ENCODE assay signal across 10 cellular contexts in the genomic region with DNA sequence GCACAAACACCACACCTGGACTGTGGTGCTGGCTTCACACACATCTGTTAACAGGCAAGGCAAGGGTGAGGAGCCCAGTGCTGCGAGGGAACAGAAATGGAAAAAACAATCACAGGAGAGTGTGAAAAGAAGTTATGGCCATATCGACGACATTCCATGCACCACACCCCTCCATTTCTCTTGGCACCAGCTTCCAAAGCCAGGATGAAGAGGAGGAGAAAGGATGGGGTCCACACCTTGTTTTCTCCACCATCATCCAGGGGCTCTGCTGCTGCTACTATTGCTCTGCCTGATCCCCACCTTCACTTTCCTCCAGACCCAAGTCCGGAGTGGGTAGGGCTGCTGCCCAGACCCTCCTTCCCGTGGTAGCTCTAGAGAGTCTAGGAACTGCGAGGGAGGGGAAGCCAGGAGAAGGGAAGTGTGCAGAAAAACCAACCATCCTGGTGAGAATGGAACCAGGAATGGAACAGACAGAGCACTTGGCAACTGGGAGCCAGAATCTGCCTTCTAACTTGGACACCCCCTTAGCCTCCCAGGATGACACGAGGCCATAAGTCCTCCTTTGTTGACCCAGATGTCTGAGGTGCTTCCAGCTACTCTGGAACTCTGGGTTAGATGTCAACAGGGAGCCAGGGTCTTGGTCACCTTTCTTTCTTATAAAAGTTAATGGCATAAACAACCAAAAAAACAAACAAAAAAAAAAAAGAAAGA. TPM values are rescaled to one million over a fixed set of nuclear protein-coding genes. Genes with fewer than 3 reads are reported as not detected.
DNase-seq lines count a peak whose midpoint lies in the region; ATAC-seq, FAIRE-seq and TF ChIP-seq lines count a peak whose summit lies in the region.
"Had no signal": no experiment of that assay in that cellular context is flagged by ENCODE, and none has a peak within 500 bp of the region (broad histone marks: within the 10 kb centered on the region; RNA-seq: fewer than 3 reads in every experiment).

No MANE protein-coding gene starts in this region.

- intact Hi-C loops in vagina (cut with DNase I) = no loop called here

- peak overlapping the region; percentile 93 for H3K27ac Mint-ChIP-seq in activated CD8-positive, alpha-beta memory T cell treated with anti-CD3 and anti-CD28 coated beads, Interleukin-2, amount 10 ng/mL, durations not matched to agents 7 days and 5 days
- H3K27ac Mint-ChIP-seq in progenitor cell of endocrine pancreas = peak overlapping the region; percentile 86

- no peak for DNase-seq in activated CD8-positive, alpha-beta memory T cell treated with anti-CD3 and anti-CD28 coated beads, Interleukin-2, amount 10 ng/mL, durations not matched to agents 7 days and 5 days
- no peak for DNase-seq in activated CD8-positive, alpha-beta memory T cell treated with anti-CD3 and anti-CD28 coated beads for 24 hours
- DNase-seq in bronchial epithelial cell (ENCODE audit: low read depth) (no peak), progenitor cell of endocrine pancreas (ENCODE audit: low spot score, unreplicated experiment) (no peak), vagina (ENCODE audit: extremely low spot score in 2 of 2) (no peak), HuH-7.5 (ENCODE audit: low spot score) (no peak)
- DNase-seq: NCI-H1092 treated with DMSO at 0.1 percent for 48 hours had no signal

- H3K27me3 ChIP-seq in bronchial epithelial cell (ENCODE audit: control insufficient read depth, insufficient read depth, low read length) (no peaks in the 10 kb centered on the region), vagina (no peaks in the 10 kb centered on the region)
- H3K27me3 ChIP-seq: Peyer's patch had no signal

- TF ChIP-seq CTCF in bronchial epithelial cell (IDR thresholded peaks at IDR 0.05; ENCODE audit: insufficient read depth, low read length, severe bottlenecking) (no peak), progenitor cell of endocrine pancreas (IDR thresholded peaks at IDR 0.05; ENCODE audit: unreplicated experiment) (no peak), vagina (IDR thresholded peaks at IDR 0.05) (no peak)

- H3K4me3 Mint-ChIP-seq in activated CD8-positive, alpha-beta memory T cell treated with anti-CD3 and anti-CD28 coated beads, Interleukin-2, amount 10 ng/mL, durations not matched to agents 7 days and 5 days = peak overlapping the region; percentile 81
- peak overlapping the region; percentile 95 for H3K4me3 Mint-ChIP-seq in progenitor cell of endocrine pancreas (ENCODE audit: low read depth)

- peaks cover 3% of the 10 kb centered on the region for H3K36me3 Mint-ChIP-seq in activated CD8-positive, alpha-beta memory T cell treated with anti-CD3 and anti-CD28 coated beads, Interleukin-2, amount 10 ng/mL, durations not matched to agents 7 days and 5 days
- H3K36me3 Mint-ChIP-seq in progenitor cell of endocrine pancreas (ENCODE audit: insufficient read depth) = peaks cover 19% of the 10 kb centered on the region

- no peak overlapping the region for H3K4me3 ChIP-seq in bronchial epithelial cell (ENCODE audit: low read depth, low read length)
- H3K4me3 ChIP-seq in vagina = no peak overlapping the region

- FAIRE-seq in bronchial epithelial cell (lab: Jason Lieb, UNC) = peak; percentile 50

- no peak for TF ChIP-seq POLR2A in vagina (IDR thresholded peaks at IDR 0.05)

- peaks cover 17% of the 10 kb centered on the region for H3K4me1 Mint-ChIP-seq in activated CD8-positive, alpha-beta memory T cell treated with anti-CD3 and anti-CD28 coated beads, Interleukin-2, amount 10 ng/mL, durations not matched to agents 7 days and 5 days
- H3K4me1 Mint-ChIP-seq in progenitor cell of endocrine pancreas (ENCODE audit: low read depth) = peaks cover 19% of the 10 kb centered on the region

- ATAC-seq in activated CD8-positive, alpha-beta memory T cell treated with anti-CD3 and anti-CD28 coated beads, Interleukin-2, amount 10 ng/mL, durations not matched to agents 7 days and 5 days = no peak

- H3K36me3 ChIP-seq in bronchial epithelial cell (ENCODE audit: control insufficient read depth, insufficient read depth, low read length) (peaks cover 10% of the 10 kb centered on the region), vagina (peaks cover 0 to 11% of the 10 kb centered on the region in 2 donors)
- H3K36me3 ChIP-seq: colonic mucosa had no signal

- no peaks in the 10 kb centered on the region for H3K9me3 Mint-ChIP-seq in activated CD8-positive, alpha-beta memory T cell treated with anti-CD3 and anti-CD28 coated beads, Interleukin-2, amount 10 ng/mL, durations not matched to agents 7 days and 5 days (ENCODE audit: low read depth)
- no peaks in the 10 kb centered on the region for H3K9me3 Mint-ChIP-seq in progenitor cell of endocrine pancreas (ENCODE audit: low read depth)

- H3K27me3 Mint-ChIP-seq in activated CD8-positive, alpha-beta memory T cell treated with anti-CD3 and anti-CD28 coated beads, Interleukin-2, amount 10 ng/mL, durations not matched to agents 7 days and 5 days = peaks cover 27% of the 10 kb centered on the region
- no peaks in the 10 kb centered on the region for H3K27me3 Mint-ChIP-seq in progenitor cell of endocrine pancreas

- peaks cover 46% of the 10 kb centered on the region for H3K4me1 ChIP-seq in vagina
- H3K4me1 ChIP-seq: colonic mucosa, parathyroid adenoma had no signal

- no peaks in the 10 kb centered on the region for H3K9me3 ChIP-seq in vagina
- H3K9me3 ChIP-seq: colonic mucosa, Peyer's patch had no signal

- CTCF ChIA-PET in activated CD8-positive, alpha-beta memory T cell treated with anti-CD3 and anti-CD28 coated beads, Interleukin-2, amount 10 ng/mL, durations not matched to agents 7 days and 5 days (lab: Charles Lee) = interaction anchor here (1.0 to 5.3 kb wide), 6 partner anchors 12 to 68 kb away, joined by 3 to 52 read pairs (median 10); partner anchors contain the start of genes BLTP2, NEK8 and TLCD1

- no peak overlapping the region for H3K27ac ChIP-seq in vagina
- H3K27ac ChIP-seq: parathyroid adenoma had no signal

RNA-seq across cellular contexts. Expression of gene PROCA1, which starts 1.2 kb away (rescaled TPM):
- 1 to 10 TPM; 6.1 to 9.0 TPM for total RNA-seq in activated CD8-positive, alpha-beta memory T cell treated with anti-CD3 and anti-CD28 coated beads, Interleukin-2, amount 10 ng/mL, durations not matched to agents 7 days and 5 days
- total RNA-seq in bronchial epithelial cell (0.26 and 0.64 TPM in 2 replicates), progenitor cell of endocrine pancreas (15.2 and 16.3 TPM in 2 replicates), vagina (1.5 TPM)

RNA-seq across cellular contexts. Expression of gene RAB34, which starts 4.8 kb away (rescaled TPM):
- total RNA-seq in activated CD8-positive, alpha-beta memory T cell treated with anti-CD3 and anti-CD28 coated beads, Interleukin-2, amount 10 ng/mL, durations not matched to agents 7 days and 5 days = 1 to 10 TPM; 5.6 to 8.3 TPM
- 42.5 and 68.7 TPM in 2 replicates for total RNA-seq in bronchial epithelial cell
- total RNA-seq in progenitor cell of endocrine pancreas = 147 and 150 TPM in 2 replicates
- 195 TPM for total RNA-seq in vagina

RNA-seq across cellular contexts. Expression of gene RPL23A, which starts 6.9 kb away (rescaled TPM):
- total RNA-seq in activated CD8-positive, alpha-beta memory T cell treated with anti-CD3 and anti-CD28 coated beads, Interleukin-2, amount 10 ng/mL, durations not matched to agents 7 days and 5 days = 1,000 to 10,000 TPM; 1,823 to 1,960 TPM
- 928 and 1,097 TPM in 2 replicates for total RNA-seq in bronchial epithelial cell
- total RNA-seq in progenitor cell of endocrine pancreas = 1,486 and 1,562 TPM in 2 replicates
- 600 TPM for total RNA-seq in vagina

RNA-seq across cellular contexts. Expression of gene TLCD1, which starts 13.2 kb away (rescaled TPM):
- total RNA-seq in activated CD8-positive, alpha-beta memory T cell treated with anti-CD3 and anti-CD28 coated beads, Interleukin-2, amount 10 ng/mL, durations not matched to agents 7 days and 5 days = 1 to 10 TPM; 3.2 to 5.6 TPM
- total RNA-seq in bronchial epithelial cell (6.5 and 7.4 TPM in 2 replicates), progenitor cell of endocrine pancreas (14.0 and 15.5 TPM in 2 replicates), vagina (2.9 TPM)

RNA-seq across cellular contexts. Expression of gene NEK8, which starts 15.7 kb away (rescaled TPM):
- 1 to 10 TPM; 3.6 to 5.1 TPM for total RNA-seq in activated CD8-positive, alpha-beta memory T cell treated with anti-CD3 and anti-CD28 coated beads, Interleukin-2, amount 10 ng/mL, durations not matched to agents 7 days and 5 days
- total RNA-seq in bronchial epithelial cell (3.1 and 3.2 TPM in 2 replicates), progenitor cell of endocrine pancreas (15.4 and 16.8 TPM in 2 replicates), vagina (0.98 TPM)
